Comparison of ENCODE assay signal across 1 cellular context in the genomic region with DNA sequence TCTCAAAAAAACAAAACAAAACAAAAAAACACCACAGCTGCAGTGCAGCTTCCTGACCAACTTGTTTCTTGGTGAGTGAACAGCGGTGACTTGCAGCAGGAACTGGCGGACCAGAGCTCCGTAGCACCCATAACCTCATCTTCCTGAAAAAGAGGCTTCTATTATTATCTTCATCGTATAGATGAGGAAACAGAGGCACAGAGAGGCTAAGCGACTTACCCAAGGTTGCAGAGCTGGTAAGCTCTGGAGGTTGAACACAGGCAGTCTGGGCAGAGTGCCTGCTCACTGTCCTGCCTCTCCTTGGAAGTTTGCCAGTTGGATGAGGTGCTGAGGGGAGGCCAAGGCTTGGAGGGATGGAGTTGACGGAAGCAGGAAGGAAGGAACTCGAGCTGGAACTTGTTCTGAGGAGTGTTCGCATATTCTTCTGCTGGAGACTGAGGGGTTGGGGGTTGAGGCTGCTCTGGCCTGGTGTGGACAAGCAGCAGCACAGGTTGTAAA.
TF ChIP-seq lines count a peak whose summit lies in the region.

No MANE protein-coding gene starts in this region.

TF ChIP-seq in WTC11, 78 proteins besides CTCF, POLR2A, EP300 and RAD21:
- TF ChIP-seq, protein P1, sequence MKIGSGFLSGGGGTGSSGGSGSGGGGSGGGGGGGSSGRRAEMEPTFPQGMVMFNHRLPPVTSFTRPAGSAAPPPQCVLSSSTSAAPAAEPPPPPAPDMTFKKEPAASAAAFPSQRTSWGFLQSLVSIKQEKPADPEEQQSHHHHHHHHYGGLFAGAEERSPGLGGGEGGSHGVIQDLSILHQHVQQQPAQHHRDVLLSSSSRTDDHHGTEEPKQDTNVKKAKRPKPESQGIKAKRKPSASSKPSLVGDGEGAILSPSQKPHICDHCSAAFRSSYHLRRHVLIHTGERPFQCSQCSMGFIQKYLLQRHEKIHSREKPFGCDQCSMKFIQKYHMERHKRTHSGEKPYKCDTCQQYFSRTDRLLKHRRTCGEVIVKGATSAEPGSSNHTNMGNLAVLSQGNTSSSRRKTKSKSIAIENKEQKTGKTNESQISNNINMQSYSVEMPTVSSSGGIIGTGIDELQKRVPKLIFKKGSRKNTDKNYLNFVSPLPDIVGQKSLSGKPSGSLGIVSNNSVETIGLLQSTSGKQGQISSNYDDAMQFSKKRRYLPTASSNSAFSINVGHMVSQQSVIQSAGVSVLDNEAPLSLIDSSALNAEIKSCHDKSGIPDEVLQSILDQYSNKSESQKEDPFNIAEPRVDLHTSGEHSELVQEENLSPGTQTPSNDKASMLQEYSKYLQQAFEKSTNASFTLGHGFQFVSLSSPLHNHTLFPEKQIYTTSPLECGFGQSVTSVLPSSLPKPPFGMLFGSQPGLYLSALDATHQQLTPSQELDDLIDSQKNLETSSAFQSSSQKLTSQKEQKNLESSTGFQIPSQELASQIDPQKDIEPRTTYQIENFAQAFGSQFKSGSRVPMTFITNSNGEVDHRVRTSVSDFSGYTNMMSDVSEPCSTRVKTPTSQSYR (CRISPR knock-in tag; IDR thresholded peaks at IDR 0.05) = no peak
- no peak for TF ChIP-seq JUN (CRISPR knock-in tag; IDR thresholded peaks at IDR 0.05)
